Comparison of ENCODE assay signal across 14 cellular contexts in genomic region chr5:98307811-98308210, GRCh38.
DNase-seq lines count a peak whose midpoint lies in the region; ATAC-seq and FAIRE-seq lines count a peak whose summit lies in the region.
"Had no signal": no experiment of that assay in that cellular context is flagged by ENCODE, and none has a peak within 500 bp of the region (broad histone marks: within the 10 kb centered on the region; RNA-seq: fewer than 3 reads in every experiment).

No MANE protein-coding gene starts in this region.

- ATAC-seq in HG03108 (IDR thresholded peaks at IDR 0.05; ENCODE audit: unreplicated experiment): no peak
- ATAC-seq in GM18909 (IDR thresholded peaks at IDR 0.05; ENCODE audit: poor library complexity, unreplicated experiment): no peak
- ATAC-seq: mucosa of descending colon had no signal

- no peak overlapping the region for H4K91ac ChIP-seq in mesenchymal stem cell (ENCODE audit: low read length)

- DNase-seq in Daoy (ENCODE audit: low read depth) (peak; percentile 83), RCC 7860 (ENCODE audit: low spot score) (peak; percentile 90), dedifferentiated amniotic fluid mesenchymal stem cell (ENCODE audit: extremely low spot score) (peak; percentile 31), mesenchymal stem cell (peak; percentile 92), putamen (ENCODE audit: low spot score) (no peak), MV-4-11 (lab: John Stamatoyannopoulos, UW) (no peak)
- DNase-seq: DMS53; mucosa of descending colon; NCI-H526; Right ventricle myocardium superior; stimulated activated CD4-positive, alpha-beta T cell treated with anti-CD3 and anti-CD28 coated beads, Interleukin-2, amount 100 ng/mL, for 48 hours had no signal

- H3K4ac ChIP-seq in mesenchymal stem cell (ENCODE audit: low read depth in 1 of 2, low read length in 2 of 2): no peak overlapping the region

- no peak overlapping the region for H3K23ac ChIP-seq in mesenchymal stem cell (ENCODE audit: low read length in 2 of 2)

- H4K8ac ChIP-seq in mesenchymal stem cell (ENCODE audit: low read length): no peak overlapping the region

- H2BK5ac ChIP-seq in mesenchymal stem cell (ENCODE audit: low read depth, low read length, poor library complexity, severe bottlenecking): no peak overlapping the region

- H2AK5ac ChIP-seq in mesenchymal stem cell (ENCODE audit: low read length, severe bottlenecking): no peak overlapping the region

- no peak overlapping the region for H2BK15ac ChIP-seq in mesenchymal stem cell (ENCODE audit: low read depth, poor library complexity, severe bottlenecking)

- H3K4me3 ChIP-seq in mesenchymal stem cell (ENCODE audit: insufficient read depth in 1 of 2, low read depth in 1 of 2, low read length in 2 of 2): no peak overlapping the region
- H3K4me3 ChIP-seq: BLaER1, mucosa of descending colon had no signal

- no peak overlapping the region for H2AFZ ChIP-seq in mesenchymal stem cell (ENCODE audit: low read depth, low read length)

- peak overlapping the region; percentile 79 for H3K27ac ChIP-seq in mesenchymal stem cell (ENCODE audit: low read length, poor library complexity, severe bottlenecking)
- H3K27ac ChIP-seq: BLaER1 had no signal

- H3K4me2 ChIP-seq in mesenchymal stem cell (ENCODE audit: low read length, poor library complexity, severe bottlenecking): no peak overlapping the region
- H3K4me2 ChIP-seq: BLaER1 had no signal

- H3K27me3 ChIP-seq in mesenchymal stem cell (ENCODE audit: control insufficient read depth in 1 of 2, insufficient read depth in 1 of 2, low read length in 2 of 2): no peaks in the 10 kb centered on the region
- H3K27me3 ChIP-seq: BLaER1 had no signal

- peaks cover 1% of the 10 kb centered on the region for H3K4me1 ChIP-seq in mesenchymal stem cell (ENCODE audit: control insufficient read depth, insufficient read depth, low read depth, low read length)

- no peak overlapping the region for H2BK12ac ChIP-seq in mesenchymal stem cell (ENCODE audit: low read length in 2 of 2)

- FAIRE-seq in RCC 7860 (lab: Jason Lieb, UNC): peak; percentile 63

- H3K9ac ChIP-seq in mesenchymal stem cell (ENCODE audit: low read length): peak overlapping the region; percentile 90
- H3K9ac ChIP-seq: BLaER1 had no signal

- no peak overlapping the region for H3K14ac ChIP-seq in mesenchymal stem cell (ENCODE audit: low read length in 2 of 2)

- H3K79me1 ChIP-seq in mesenchymal stem cell (replicated peaks; ENCODE audit: low read length, poor library complexity, severe bottlenecking): no peaks in the 10 kb centered on the region

- WGBS in mesenchymal stem cell: 0% methylated on average over 2 of the region's 2 CpGs

- H3K36me3 ChIP-seq in mesenchymal stem cell (ENCODE audit: control insufficient read depth in 1 of 2, insufficient read depth in 2 of 2, low read depth in 1 of 2, low read length in 2 of 2): no peaks in the 10 kb centered on the region
- H3K36me3 ChIP-seq: BLaER1 had no signal

- no peak overlapping the region for H3K18ac ChIP-seq in mesenchymal stem cell (ENCODE audit: low read depth in 1 of 2, low read length in 2 of 2)

- no peak overlapping the region for H2BK120ac ChIP-seq in mesenchymal stem cell (ENCODE audit: low read depth, low read length)

- no peaks in the 10 kb centered on the region for H3K9me3 ChIP-seq in mesenchymal stem cell (ENCODE audit: control insufficient read depth, low read length)
- H3K9me3 ChIP-seq: BLaER1, mucosa of descending colon had no signal

Comparison
In these comparisons a context has a peak if more than half of its experiments do, and no peak if none do; other contexts are left out.
1. DNase-seq: peak in Daoy (single experiment), RCC 7860 (single experiment), dedifferentiated amniotic fluid mesenchymal stem cell (single experiment) and mesenchymal stem cell (single experiment); none in putamen (single experiment) and MV-4-11 (single experiment).